1 cellular context compared by ENCODE assay signal in genomic region chr6:10510592-10511367, GRCh38.
TF ChIP-seq lines count a peak whose summit lies in the region.

No MANE protein-coding gene starts in this region.

TF ChIP-seq in HepG2, 621 proteins besides CTCF, POLR2A, EP300 and RAD21 (continued from another document):
- TF ChIP-seq, protein P1, sequence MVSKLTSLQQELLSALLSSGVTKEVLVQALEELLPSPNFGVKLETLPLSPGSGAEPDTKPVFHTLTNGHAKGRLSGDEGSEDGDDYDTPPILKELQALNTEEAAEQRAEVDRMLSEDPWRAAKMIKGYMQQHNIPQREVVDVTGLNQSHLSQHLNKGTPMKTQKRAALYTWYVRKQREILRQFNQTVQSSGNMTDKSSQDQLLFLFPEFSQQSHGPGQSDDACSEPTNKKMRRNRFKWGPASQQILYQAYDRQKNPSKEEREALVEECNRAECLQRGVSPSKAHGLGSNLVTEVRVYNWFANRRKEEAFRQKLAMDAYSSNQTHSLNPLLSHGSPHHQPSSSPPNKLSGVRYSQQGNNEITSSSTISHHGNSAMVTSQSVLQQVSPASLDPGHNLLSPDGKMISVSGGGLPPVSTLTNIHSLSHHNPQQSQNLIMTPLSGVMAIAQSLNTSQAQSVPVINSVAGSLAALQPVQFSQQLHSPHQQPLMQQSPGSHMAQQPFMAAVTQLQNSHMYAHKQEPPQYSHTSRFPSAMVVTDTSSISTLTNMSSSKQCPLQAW (CRISPR knock-in tag; IDR thresholded peaks at IDR 0.05): peak; percentile 66
- TF ChIP-seq KDM5A (IDR thresholded peaks at IDR 0.05; ENCODE audit: borderline replicate concordance, low read length) (no peak), ZSCAN21 (CRISPR knock-in tag; IDR thresholded peaks at IDR 0.05; ENCODE audit: borderline replicate concordance) (0 out of 2 replicates have a peak, but pooled peaks have one; percentile 28), FOXO1 (CRISPR knock-in tag; IDR thresholded peaks at IDR 0.05) (0 out of 2 replicates have a peak, but pooled peaks have one; percentile 11), ZNF234 (CRISPR knock-in tag; conservative IDR thresholded peaks at IDR 0.05) (no peak), KLF16 (CRISPR knock-in tag; IDR thresholded peaks at IDR 0.05) (peak in 1 of 2 experiments; percentile 43; a peak in 1 of 4 replicates), ZNF614 (CRISPR knock-in tag; IDR thresholded peaks at IDR 0.05; ENCODE audit: borderline replicate concordance) (peak; percentile 27; the same call in 1 of the 2 replicates), XRCC5 (optimal IDR thresholded peaks at IDR 0.05; ENCODE audit: low read length) (peak; percentile 76), ZFP36 (IDR thresholded peaks at IDR 0.05; ENCODE audit: borderline replicate concordance, low read depth, low read length, partially characterized antibody) (peak; percentile 52)
TF ChIP-seq in HepG2: peak in this region for 89.
